14 cellular contexts compared by ENCODE assay signal in genomic region chr3:134482622-134483021, GRCh38.
A peak's percentile ranks its signal among the peaks of the same experiment; 100 is the strongest.
DNase-seq lines count a peak whose midpoint lies in the region; ATAC-seq and TF ChIP-seq lines count a peak whose summit lies in the region.
"Had no signal": no experiment of that assay in that cellular context is flagged by ENCODE, and none has a peak within 500 bp of the region (broad histone marks: within the 10 kb centered on the region; RNA-seq: fewer than 3 reads in every experiment).

No MANE protein-coding gene starts in this region.

- TF ChIP-seq CTCF in brain microvascular endothelial cell (IDR thresholded peaks at IDR 0.05; ENCODE audit: low read depth, low read length, missing control alignments) (no peak), nephron (IDR thresholded peaks at IDR 0.05; ENCODE audit: unreplicated experiment in 3 of 3) (no peak)

- H3K9me3 Mint-ChIP-seq in stimulated activated naive CD8-positive, alpha-beta T cell treated with anti-CD3 and anti-CD28 coated beads, Interleukin-15, Interleukin-2, amounts not matched to agents 100 ng/mL and 50 ng/mL, for 24 hours = no peaks in the 10 kb centered on the region
- H3K9me3 Mint-ChIP-seq in nephron = no peaks in the 10 kb centered on the region
- H3K9me3 Mint-ChIP-seq: activated CD4-positive, alpha-beta memory T cell treated with anti-CD3 and anti-CD28 coated beads for 36 hours had no signal

- H3K4me3 ChIP-seq in brain microvascular endothelial cell (ENCODE audit: low read depth, low read length) = no peak overlapping the region

- no peaks in the 10 kb centered on the region for H3K27me3 ChIP-seq in brain microvascular endothelial cell (replicated peaks)

- DNase-seq in stimulated activated naive CD8-positive, alpha-beta T cell treated with anti-CD3 and anti-CD28 coated beads, Interleukin-15, Interleukin-2, amounts not matched to agents 100 U/mL and 50 U/mL, for 24 hours = no peak
- DNase-seq in brain microvascular endothelial cell (no peak), NCI-H1436 (lab: John Stamatoyannopoulos, UW) (no peak), ACHN (no peak), GOT3 (lab: John Stamatoyannopoulos, UW) (no peak)
- DNase-seq: activated CD4-positive, alpha-beta memory T cell treated with anti-CD3 and anti-CD28 coated beads for 36 hours; activated naive CD4-positive, alpha-beta T cell treated with Interleukin-2 at 50 U/mL for 16 hours; cerebellar nuclear complex; NCI-H146; NCI-H526 had no signal

- H3K36me3 Mint-ChIP-seq in stimulated activated naive CD8-positive, alpha-beta T cell treated with anti-CD3 and anti-CD28 coated beads, Interleukin-15, Interleukin-2, amounts not matched to agents 100 ng/mL and 50 ng/mL, for 24 hours (ENCODE audit: low read depth) = peaks cover 57% of the 10 kb centered on the region
- H3K36me3 Mint-ChIP-seq in nephron (ENCODE audit: low read depth) = peaks cover 46% of the 10 kb centered on the region

- peak overlapping the region; percentile 82 for H3K27ac ChIP-seq in brain microvascular endothelial cell
- H3K27ac ChIP-seq: parathyroid adenoma had no signal

- peak overlapping the region; percentile 3 for H3K27ac Mint-ChIP-seq in stimulated activated naive CD8-positive, alpha-beta T cell treated with anti-CD3 and anti-CD28 coated beads, Interleukin-15, Interleukin-2, amounts not matched to agents 100 ng/mL and 50 ng/mL, for 24 hours
- peak overlapping the region in 2 of 3 experiments; percentile 21 to 31 for H3K27ac Mint-ChIP-seq in nephron

- ATAC-seq in stimulated activated naive CD8-positive, alpha-beta T cell treated with anti-CD3 and anti-CD28 coated beads, Interleukin-15, Interleukin-2, amounts not matched to agents 100 U/mL and 50 U/mL, for 24 hours = no peak
- no peak for ATAC-seq in HG02870 (IDR thresholded peaks at IDR 0.05; ENCODE audit: unreplicated experiment)

- in situ Hi-C loops in brain microvascular endothelial cell (cut with HindIII; ENCODE audit: low pct_ligation_motif_present, low sequenced_read_pairs) = loop anchor here (25.0 kb wide), 1 partner anchor 245 kb away; no protein-coding TSS in a partner anchor
- in situ Hi-C loops in ACHN (cut with HindIII; ENCODE audit: low pct_ligation_motif_present, low pct_unique_long_range_greater_than_20kb, low sequenced_read_pairs) = loop anchor here (25.0 kb wide), 1 partner anchor 195 kb away; no protein-coding TSS in a partner anchor

- peaks cover 43% of the 10 kb centered on the region for H3K4me1 Mint-ChIP-seq in stimulated activated naive CD8-positive, alpha-beta T cell treated with anti-CD3 and anti-CD28 coated beads, Interleukin-15, Interleukin-2, amounts not matched to agents 100 ng/mL and 50 ng/mL, for 24 hours (ENCODE audit: low read depth)
- peaks cover 36% of the 10 kb centered on the region for H3K4me1 Mint-ChIP-seq in nephron

- H3K4me3 Mint-ChIP-seq in stimulated activated naive CD8-positive, alpha-beta T cell treated with anti-CD3 and anti-CD28 coated beads, Interleukin-15, Interleukin-2, amounts not matched to agents 100 ng/mL and 50 ng/mL, for 24 hours = no peak overlapping the region
- peak overlapping the region in 2 of 3 experiments; percentile 37 to 57 for H3K4me3 Mint-ChIP-seq in nephron
- H3K4me3 Mint-ChIP-seq: activated CD4-positive, alpha-beta memory T cell treated with anti-CD3 and anti-CD28 coated beads for 36 hours had no signal

- peaks cover 28% of the 10 kb centered on the region for H3K36me3 ChIP-seq in brain microvascular endothelial cell (replicated peaks)

- no peaks in the 10 kb centered on the region for H3K27me3 Mint-ChIP-seq in stimulated activated naive CD8-positive, alpha-beta T cell treated with anti-CD3 and anti-CD28 coated beads, Interleukin-15, Interleukin-2, amounts not matched to agents 100 ng/mL and 50 ng/mL, for 24 hours
- H3K27me3 Mint-ChIP-seq in nephron (ENCODE audit: low read depth) = no peaks in the 10 kb centered on the region
- H3K27me3 Mint-ChIP-seq: activated CD4-positive, alpha-beta memory T cell treated with anti-CD3 and anti-CD28 coated beads for 36 hours had no signal
